ENCODE assay signal across 16 cellular contexts in genomic region chr22:47307326-47307725, GRCh38.
DNase-seq lines count a peak whose midpoint lies in the region; ATAC-seq and TF ChIP-seq lines count a peak whose summit lies in the region.
"Had no signal": no experiment of that assay in that cellular context is flagged by ENCODE, and none has a peak within 500 bp of the region (broad histone marks: within the 10 kb centered on the region; RNA-seq: fewer than 3 reads in every experiment).

No MANE protein-coding gene starts in this region.

- no peaks in the 10 kb centered on the region for H3K9me3 ChIP-seq in suprapubic skin
- H3K9me3 ChIP-seq: ovary had no signal

- no peak for DNase-seq in activated naive CD8-positive, alpha-beta T cell treated with anti-CD3 and anti-CD28 coated beads for 36 hours
- DNase-seq in activated naive CD8-positive, alpha-beta T cell treated with anti-CD3 and anti-CD28 coated beads, Interleukin-2, amount 50 U/mL, for 24 hours: no peak
- peak; percentile 71 for DNase-seq in NB4 (ENCODE audit: low read depth)
- DNase-seq in erythroblast (lab: John Stamatoyannopoulos, UW): peak; percentile 37 to 65
- peak; percentile 15 to 29 for DNase-seq in suprapubic skin (ENCODE audit: low spot score in 2 of 2)
- no peak for DNase-seq in NOMO-1 treated with dmso at 0.1 percent for 144 hours (lab: John Stamatoyannopoulos, UW; ENCODE audit: unreplicated experiment)
- DNase-seq in foreskin keratinocyte: no peak
- DNase-seq in NOMO-1 (lab: John Stamatoyannopoulos, UW; ENCODE audit: unreplicated experiment in 2 of 2): no peak
- DNase-seq: activated naive CD4-positive, alpha-beta T cell; DMS 273 treated with DMSO at 0.1 percent for 48 hours; effector memory CD8-positive, alpha-beta T cell; glutamatergic neuron; NCI-H2171 treated with DMSO at 0.1 percent for 48 hours; ovary; small intestine had no signal

- H3K4me1 ChIP-seq in suprapubic skin: no peaks in the 10 kb centered on the region
- no peaks in the 10 kb centered on the region for H3K4me1 ChIP-seq in foreskin keratinocyte

- H3K4me1 Mint-ChIP-seq in activated naive CD8-positive, alpha-beta T cell treated with anti-CD3 and anti-CD28 coated beads for 36 hours: no peaks in the 10 kb centered on the region
- no peaks in the 10 kb centered on the region for H3K4me1 Mint-ChIP-seq in activated naive CD8-positive, alpha-beta T cell treated with anti-CD3 and anti-CD28 coated beads, Interleukin-2, amount 50 U/mL, for 24 hours
- H3K4me1 Mint-ChIP-seq: stimulated activated naive CD8-positive, alpha-beta T cell treated with anti-CD3 and anti-CD28 coated beads, Interleukin-15, amount 100 ng/mL, for 72 hours had no signal

- no peak for TF ChIP-seq EP300 in suprapubic skin (IDR thresholded peaks at IDR 0.05)

- no peak for TF ChIP-seq POLR2A in NB4 (IDR thresholded peaks at IDR 0.05; ENCODE audit: extremely low read depth, insufficient read length)
- TF ChIP-seq POLR2A in erythroblast (IDR thresholded peaks at IDR 0.05; ENCODE audit: low read length): no peak
- no peak for TF ChIP-seq POLR2A in suprapubic skin (IDR thresholded peaks at IDR 0.05)

- H3K27me3 ChIP-seq in suprapubic skin: no peaks in the 10 kb centered on the region
- H3K27me3 ChIP-seq in foreskin keratinocyte: no peaks in the 10 kb centered on the region
- H3K27me3 ChIP-seq: ovary had no signal

- no peak overlapping the region for H3K4me3 ChIP-seq in NB4 (ENCODE audit: low read depth, low read length)
- H3K4me3 ChIP-seq in suprapubic skin: no peak overlapping the region
- H3K4me3 ChIP-seq: ovary had no signal

- 79% methylated on average over 5 of the region's 5 CpGs for WGBS in suprapubic skin

- no peak for TF ChIP-seq CTCF in NB4 (IDR thresholded peaks at IDR 0.05; ENCODE audit: low read depth, low read length)
- no peak for TF ChIP-seq CTCF in suprapubic skin (IDR thresholded peaks at IDR 0.05)
- TF ChIP-seq CTCF in foreskin keratinocyte (conservative IDR thresholded peaks at IDR 0.05): no peak

- H3K27me3 Mint-ChIP-seq in activated naive CD8-positive, alpha-beta T cell treated with anti-CD3 and anti-CD28 coated beads for 36 hours: peaks cover 7% of the 10 kb centered on the region
- peaks cover 1% of the 10 kb centered on the region for H3K27me3 Mint-ChIP-seq in activated naive CD8-positive, alpha-beta T cell treated with anti-CD3 and anti-CD28 coated beads, Interleukin-2, amount 50 U/mL, for 24 hours

- H3K9me3 Mint-ChIP-seq in activated naive CD8-positive, alpha-beta T cell treated with anti-CD3 and anti-CD28 coated beads for 36 hours: peaks cover 7% of the 10 kb centered on the region
- H3K9me3 Mint-ChIP-seq in activated naive CD8-positive, alpha-beta T cell treated with anti-CD3 and anti-CD28 coated beads, Interleukin-2, amount 50 U/mL, for 24 hours: peaks cover 9% of the 10 kb centered on the region
- H3K9me3 Mint-ChIP-seq: effector memory CD8-positive, alpha-beta T cell had no signal

- H3K27ac ChIP-seq in suprapubic skin: no peak overlapping the region
- H3K27ac ChIP-seq in foreskin keratinocyte: no peak overlapping the region
- H3K27ac ChIP-seq: ovary had no signal

- H3K36me3 Mint-ChIP-seq in activated naive CD8-positive, alpha-beta T cell treated with anti-CD3 and anti-CD28 coated beads for 36 hours: no peaks in the 10 kb centered on the region
- H3K36me3 Mint-ChIP-seq in activated naive CD8-positive, alpha-beta T cell treated with anti-CD3 and anti-CD28 coated beads, Interleukin-2, amount 50 U/mL, for 24 hours (ENCODE audit: low read depth): no peaks in the 10 kb centered on the region

- H3K4me3 Mint-ChIP-seq in activated naive CD8-positive, alpha-beta T cell treated with anti-CD3 and anti-CD28 coated beads for 36 hours: no peak overlapping the region
- no peak overlapping the region for H3K4me3 Mint-ChIP-seq in activated naive CD8-positive, alpha-beta T cell treated with anti-CD3 and anti-CD28 coated beads, Interleukin-2, amount 50 U/mL, for 24 hours
- H3K4me3 Mint-ChIP-seq: effector memory CD8-positive, alpha-beta T cell; stimulated activated naive CD8-positive, alpha-beta T cell treated with anti-CD3 and anti-CD28 coated beads, Interleukin-15, amount 100 ng/mL, for 72 hours had no signal

- H3K27ac Mint-ChIP-seq in activated naive CD8-positive, alpha-beta T cell treated with anti-CD3 and anti-CD28 coated beads for 36 hours: peak overlapping the region; percentile 16
- no peak overlapping the region for H3K27ac Mint-ChIP-seq in activated naive CD8-positive, alpha-beta T cell treated with anti-CD3 and anti-CD28 coated beads, Interleukin-2, amount 50 U/mL, for 24 hours
- H3K27ac Mint-ChIP-seq: effector memory CD8-positive, alpha-beta T cell; stimulated activated naive CD8-positive, alpha-beta T cell treated with anti-CD3 and anti-CD28 coated beads, Interleukin-15, amount 100 ng/mL, for 72 hours had no signal

- no peak for ATAC-seq in activated naive CD8-positive, alpha-beta T cell treated with anti-CD3 and anti-CD28 coated beads, Interleukin-2, amount 50 U/mL, for 24 hours
- no peak for ATAC-seq in foreskin keratinocyte
- ATAC-seq: effector memory CD8-positive, alpha-beta T cell; stimulated activated naive CD8-positive, alpha-beta T cell treated with anti-CD3 and anti-CD28 coated beads, Interleukin-15, amount 100 ng/mL, for 72 hours had no signal

- no peaks in the 10 kb centered on the region for H3K36me3 ChIP-seq in suprapubic skin
- H3K36me3 ChIP-seq: ovary had no signal

Comparison
In these comparisons a context has a peak if more than half of its experiments do, and no peak if none do; other contexts are left out.
1. DNase-seq: peak in NB4 (single experiment), erythroblast (2 of 2) and suprapubic skin (2 of 2); none in activated naive CD8-positive, alpha-beta T cell treated with anti-CD3 and anti-CD28 coated beads for 36 hours (single experiment), activated naive CD8-positive, alpha-beta T cell treated with anti-CD3 and anti-CD28 coated beads, Interleukin-2, amount 50 U/mL, for 24 hours (single experiment), NOMO-1 treated with dmso at 0.1 percent for 144 hours (single experiment), foreskin keratinocyte (0 of 2) and NOMO-1 (0 of 2).